11 cellular contexts compared by ENCODE assay signal in the genomic region with DNA sequence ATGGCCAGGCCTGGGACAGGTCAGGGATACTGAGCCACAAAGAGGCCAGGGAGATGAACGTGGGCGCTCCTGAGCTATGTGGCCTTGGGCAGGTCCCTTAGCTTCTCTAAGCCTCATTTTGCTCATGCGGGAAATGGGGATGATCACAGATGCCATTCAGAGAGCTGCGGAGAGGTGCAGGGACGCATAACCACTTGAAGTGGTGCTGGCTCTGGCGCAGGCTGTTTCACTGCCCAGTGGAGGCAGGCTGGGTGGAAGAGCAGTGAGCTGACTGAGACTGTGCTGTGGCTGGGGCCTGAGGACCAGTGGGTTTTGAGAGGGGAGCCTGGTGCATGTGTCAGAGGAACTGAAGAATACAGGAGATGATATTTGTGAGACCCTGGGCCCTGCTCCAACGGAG. TPM values are rescaled to one million over a fixed set of nuclear protein-coding genes. Genes with fewer than 3 reads are reported as not detected.
DNase-seq lines count a peak whose midpoint lies in the region; ATAC-seq and TF ChIP-seq lines count a peak whose summit lies in the region.
"Had no signal": no experiment of that assay in that cellular context is flagged by ENCODE, and none has a peak within 500 bp of the region (broad histone marks: within the 10 kb centered on the region; RNA-seq: fewer than 3 reads in every experiment).

No MANE protein-coding gene starts in this region.

- no peak for ATAC-seq in HG02938 (IDR thresholded peaks at IDR 0.05; ENCODE audit: unreplicated experiment)

- peak overlapping the region; percentile 86 to 94 (median 93) for H3K27ac Mint-ChIP-seq in IgD-negative memory B cell
- peak overlapping the region; percentile 81 for H3K27ac Mint-ChIP-seq in osteocyte (ENCODE audit: unreplicated experiment)
- H3K27ac Mint-ChIP-seq: stimulated activated naive CD8-positive, alpha-beta T cell treated with anti-CD3 and anti-CD28 coated beads, Interleukin-15, amount 100 ng/mL, for 72 hours had no signal

- H3K9me3 Mint-ChIP-seq in IgD-negative memory B cell (no peaks in the 10 kb centered on the region), osteocyte (ENCODE audit: unreplicated experiment) (no peaks in the 10 kb centered on the region)
- H3K9me3 Mint-ChIP-seq: stimulated activated naive CD8-positive, alpha-beta T cell treated with anti-CD3 and anti-CD28 coated beads, Interleukin-15, amount 100 ng/mL, for 72 hours had no signal

- H3K36me3 Mint-ChIP-seq in IgD-negative memory B cell, result no peaks in the 10 kb centered on the region
- no peaks in the 10 kb centered on the region for H3K36me3 Mint-ChIP-seq in osteocyte (ENCODE audit: unreplicated experiment)

- peaks cover 100% of the 10 kb centered on the region for H3K4me1 ChIP-seq in BLaER1

- peak overlapping the region; percentile 66 to 94 (median 84) for H3K4me3 Mint-ChIP-seq in IgD-negative memory B cell
- no peak overlapping the region for H3K4me3 Mint-ChIP-seq in osteocyte (ENCODE audit: unreplicated experiment)

- DNase-seq in osteocyte (ENCODE audit: extremely low spot score, unreplicated experiment) (no peak), CD1c-positive myeloid dendritic cell (ENCODE audit: extremely low spot score) (no peak), NCI-H1694 treated with DMSO at 0.1 percent for 48 hours (lab: John Stamatoyannopoulos, UW) (no peak), DMS114 treated with DMSO at 0.1 percent for 48 hours (lab: John Stamatoyannopoulos, UW; ENCODE audit: unreplicated experiment) (no peak)
- DNase-seq: activated CD8-positive, alpha-beta memory T cell treated with anti-CD3 and anti-CD28 coated beads for 24 hours; brain microvascular endothelial cell; stimulated activated naive CD8-positive, alpha-beta T cell treated with anti-CD3 and anti-CD28 coated beads, Interleukin-15, amount 100 ng/mL, for 72 hours had no signal

- H3K27me3 Mint-ChIP-seq in IgD-negative memory B cell (no peaks in the 10 kb centered on the region), osteocyte (ENCODE audit: unreplicated experiment) (no peaks in the 10 kb centered on the region)
- H3K27me3 Mint-ChIP-seq: stimulated activated naive CD8-positive, alpha-beta T cell treated with anti-CD3 and anti-CD28 coated beads, Interleukin-15, amount 100 ng/mL, for 72 hours had no signal

- H3K27me3 ChIP-seq in BLaER1, result no peaks in the 10 kb centered on the region
- H3K27me3 ChIP-seq: brain microvascular endothelial cell had no signal

- H3K9ac ChIP-seq in BLaER1, result peak overlapping the region; percentile 94; the same call in 1 of the 2 replicates

- peak overlapping the region; percentile 99 for H3K27ac ChIP-seq in BLaER1
- H3K27ac ChIP-seq in cingulate gyrus (ENCODE audit: low read depth, low read length), result peak overlapping the region; percentile 95
- H3K27ac ChIP-seq: brain microvascular endothelial cell had no signal

- TF ChIP-seq CTCF in osteocyte (IDR thresholded peaks at IDR 0.05), result no peak

- H3K36me3 ChIP-seq in BLaER1, result peaks cover 6% of the 10 kb centered on the region; the same call in 1 of the 2 replicates
- H3K36me3 ChIP-seq: brain microvascular endothelial cell had no signal

- H3K9me3 ChIP-seq in BLaER1, result no peaks in the 10 kb centered on the region

- H3K4me2 ChIP-seq in BLaER1, result peak overlapping the region; percentile 93

- H3K4me1 Mint-ChIP-seq in IgD-negative memory B cell, result peaks cover 45 to 70% (median 65%) of the 10 kb centered on the region in 3 donors
- H3K4me1 Mint-ChIP-seq in osteocyte (ENCODE audit: unreplicated experiment), result peaks cover 88% of the 10 kb centered on the region

- H3K4me3 ChIP-seq in BLaER1, result no peak overlapping the region

- H4K20me1 ChIP-seq in BLaER1, result peaks cover 65% of the 10 kb centered on the region

RNA-seq across cellular contexts. Expression of a gene that starts 18.4 kb away (rescaled TPM):
- polyA plus RNA-seq in IgD-negative memory B cell, result 447 TPM
- 239 and 259 TPM in 2 replicates for total RNA-seq in osteocyte
